In the genomic region with DNA sequence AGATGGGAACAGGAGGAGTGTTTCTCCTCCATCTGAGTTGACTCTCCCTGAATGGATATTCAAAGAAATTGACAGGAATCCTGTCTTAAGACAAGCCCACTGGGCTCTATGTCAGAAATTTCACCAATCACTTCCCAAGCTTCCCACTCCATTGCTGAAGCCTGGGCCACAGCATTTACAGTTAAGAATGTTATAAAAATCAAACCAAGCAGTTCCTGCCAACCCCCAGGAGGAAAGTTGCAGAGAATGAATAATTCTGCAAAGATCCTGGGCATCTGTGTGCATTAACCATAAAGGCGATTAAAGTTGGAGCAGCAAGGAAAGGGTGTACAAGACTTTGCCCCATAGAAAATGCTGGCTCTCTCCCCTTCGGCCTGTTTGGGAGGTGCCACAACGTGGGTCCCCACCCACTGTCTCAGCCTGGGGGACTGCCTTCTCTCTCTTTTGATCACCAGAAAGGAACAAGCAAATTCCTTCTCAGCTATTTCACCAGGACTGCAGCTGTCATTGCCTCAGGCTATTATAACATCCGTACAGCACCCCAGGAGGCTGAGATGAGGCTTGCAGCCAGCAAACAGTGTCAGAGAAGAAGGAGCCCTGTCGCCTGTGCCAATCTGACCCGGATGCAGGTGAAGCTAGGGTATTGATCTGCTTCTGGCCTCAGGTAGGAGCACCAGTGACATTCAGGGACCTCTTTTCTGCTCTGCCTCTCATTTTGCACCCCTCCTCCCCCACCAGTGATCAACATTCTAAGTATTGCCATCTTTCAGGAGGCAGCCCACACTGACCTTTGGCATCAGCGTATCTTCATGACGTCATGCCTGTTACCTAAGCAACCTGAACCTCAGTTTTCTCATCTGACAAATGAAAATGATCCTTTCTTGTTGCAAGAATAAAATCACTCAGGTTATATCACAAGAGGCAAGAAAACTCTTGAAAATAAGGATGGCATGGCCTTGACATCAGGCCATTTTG, we compare ENCODE assay signal across 9 cellular contexts.
A peak's percentile ranks its signal among the peaks of the same experiment; 100 is the strongest.
DNase-seq lines count a peak whose midpoint lies in the region; ATAC-seq and TF ChIP-seq lines count a peak whose summit lies in the region.
"Had no signal": no experiment of that assay in that cellular context is flagged by ENCODE, and none has a peak within 500 bp of the region (broad histone marks: within the 10 kb centered on the region; RNA-seq: fewer than 3 reads in every experiment).

No MANE protein-coding gene starts in this region.

- no peak overlapping the region for H3K14ac ChIP-seq in H9 (ENCODE audit: insufficient read depth, low read length)

- no peaks in the 10 kb centered on the region for H3K79me1 ChIP-seq in H9 (ENCODE audit: insufficient read depth, low read depth, low read length, poor library complexity, severe bottlenecking)

- no peaks in the 10 kb centered on the region for H4K20me1 ChIP-seq in H9 (ENCODE audit: control insufficient read depth, insufficient read depth, insufficient read length)

- no peak overlapping the region for H4K91ac ChIP-seq in H9 (ENCODE audit: insufficient read length, low read depth, low read length)

- no peak overlapping the region for H3K9ac ChIP-seq in H9 (ENCODE audit: extremely low read depth, insufficient read length, low read length)

- H3K9me3 Mint-ChIP-seq in H9: peaks cover 0 to 3% of the 10 kb centered on the region in 2 experiments; a peak in 2 of 5 replicates

- no peak overlapping the region for H3K4ac ChIP-seq in H9 (ENCODE audit: low read depth, low read length)

- no peak overlapping the region for H2AFZ ChIP-seq in H9 (ENCODE audit: low read length)

- H3K9me3 ChIP-seq in H9 (ENCODE audit: control insufficient read depth, low read depth, low read length) (no peaks in the 10 kb centered on the region), ascending aorta (no peaks in the 10 kb centered on the region)

- H4K8ac ChIP-seq in H9 (replicated peaks; ENCODE audit: insufficient read length, low read depth, low read length): no peak overlapping the region

- H3K27ac Mint-ChIP-seq in H9: peak overlapping the region in 1 of 3 experiments; percentile 90; a peak in 2 of 7 replicates
- H3K27ac Mint-ChIP-seq: IgD-negative memory B cell had no signal

- TF ChIP-seq CTCF in H9 (conservative IDR thresholded peaks at IDR 0.05) (peak; percentile 30; the same call in 1 of the 3 replicates), ascending aorta (IDR thresholded peaks at IDR 0.05) (no peak)

- H2BK120ac ChIP-seq in H9 (ENCODE audit: low read depth, low read length, poor library complexity, severe bottlenecking): no peak overlapping the region

- no peak overlapping the region for H3K4me3 Mint-ChIP-seq in H9
- H3K4me3 Mint-ChIP-seq: IgD-negative memory B cell had no signal

- ATAC-seq in sciatic nerve (peak; percentile 72), GM21360 (IDR thresholded peaks at IDR 0.05; ENCODE audit: unreplicated experiment) (no peak)

- H3K56ac ChIP-seq in H9 (ENCODE audit: insufficient read length, low read depth, low read length): no peak overlapping the region

- no peak overlapping the region for H3K4me3 ChIP-seq in ascending aorta

- DNase-seq in H9 (peak; percentile 63), NCI-H69 (lab: John Stamatoyannopoulos, UW) (peak; percentile 90), fibroblast of gingiva (ENCODE audit: low read depth) (peak; percentile 95), sciatic nerve (ENCODE audit: low spot score) (no peak), cerebellum (ENCODE audit: low spot score) (no peak), ascending aorta (ENCODE audit: low spot score in 2 of 2) (no peak), GM19240 (ENCODE audit: insufficient read length, low spot score) (no peak)

- WGBS in H9 (ENCODE audit: extremely low coverage, insufficient read length, low lambda C conversion rate): no CpG with 5 or more reads among the region's 8 CpGs

- H3K4me2 ChIP-seq in H9 (ENCODE audit: insufficient read depth, insufficient read length, low read length): no peak overlapping the region

- H3K27ac ChIP-seq in H9 (ENCODE audit: insufficient read length, low read depth, low read length) (no peak overlapping the region), ascending aorta (no peak overlapping the region)

- H3K4me1 Mint-ChIP-seq in H9: peaks cover 8 to 9% of the 10 kb centered on the region in 2 experiments

- H3T11ph ChIP-seq in H9 (ENCODE audit: low read length): no peak overlapping the region

- H3K36me3 Mint-ChIP-seq in H9 (ENCODE audit: insufficient read depth in 1 of 3, low read depth in 3 of 3): no peaks in the 10 kb centered on the region

- no peak overlapping the region for H2BK20ac ChIP-seq in H9 (ENCODE audit: low read depth, low read length, poor library complexity, severe bottlenecking)

- no peak overlapping the region for H3K23ac ChIP-seq in H9 (ENCODE audit: insufficient read length, low read depth, low read length)

- intact Hi-C loops in sciatic nerve (cut with DNase I): no loop called here
- intact Hi-C loops in ascending aorta (cut with DNase I): no loop called here

- no peak overlapping the region for H3K18ac ChIP-seq in H9 (ENCODE audit: insufficient read length, low read depth, low read length)

- H2BK12ac ChIP-seq in H9 (ENCODE audit: insufficient read length, low read depth, low read length): no peak overlapping the region

- H2AK5ac ChIP-seq in H9 (ENCODE audit: insufficient read length, low read length): no peak overlapping the region

- no peak overlapping the region for H2BK5ac ChIP-seq in H9 (ENCODE audit: insufficient read length, low read length)

- no peaks in the 10 kb centered on the region for H3K79me2 ChIP-seq in H9 (ENCODE audit: insufficient read depth, low read length)

- no peaks in the 10 kb centered on the region for H3K27me3 ChIP-seq in H9 (ENCODE audit: insufficient read depth, low read length)
- H3K27me3 ChIP-seq in ascending aorta: no peaks in the 10 kb centered on the region

- H2BK15ac ChIP-seq in H9 (ENCODE audit: low read depth, low read length): no peak overlapping the region

- H3K27me3 Mint-ChIP-seq in H9 (ENCODE audit: low read depth): peaks cover 22% of the 10 kb centered on the region

- no peaks in the 10 kb centered on the region for H3K23me2 ChIP-seq in H9 (ENCODE audit: insufficient read length, low read depth, low read length, poor library complexity, severe bottlenecking)

- H3K36me3 ChIP-seq in ascending aorta: no peaks in the 10 kb centered on the region

- no peaks in the 10 kb centered on the region; the same call in 1 of the 2 replicates for H3K4me1 ChIP-seq in H9 (ENCODE audit: insufficient read depth, low read length)
- no peaks in the 10 kb centered on the region for H3K4me1 ChIP-seq in ascending aorta

- no peak overlapping the region for H4K5ac ChIP-seq in H9 (ENCODE audit: insufficient read length, low read depth, low read length)

Comparison
In these comparisons a context has a peak if more than half of its experiments do, and no peak if none do; other contexts are left out.
1. DNase-seq: peak in H9 (single experiment), NCI-H69 (single experiment) and fibroblast of gingiva (single experiment); none in sciatic nerve (single experiment), cerebellum (single experiment), ascending aorta (0 of 2) and GM19240 (single experiment).